Comparison of ENCODE assay signal across 8 cellular contexts in genomic region chr19:50203281-50204080, GRCh38. TPM values are rescaled to one million over a fixed set of nuclear protein-coding genes. Genes with fewer than 3 reads are reported as not detected.
DNase-seq lines count a peak whose midpoint lies in the region; ATAC-seq and TF ChIP-seq lines count a peak whose summit lies in the region.

MYH14 (plus strand) TSS chr19:50203622; CDS start chr19:50210366, 6,744 bp downstream.

- intact Hi-C loops in spleen (cut with DNase I; ENCODE audit: low total_unique reads): no loop called here

- peaks cover 0 to 14% (median 0%) of the 10 kb centered on the region in 8 donors for H3K9me3 ChIP-seq in spleen

- TF ChIP-seq POLR2A in spleen (IDR thresholded peaks at IDR 0.05): no peak

- DNase-seq in DMS79 (lab: John Stamatoyannopoulos, UW) (peak; percentile 86), NCI-H2107 (lab: John Stamatoyannopoulos, UW) (peak; percentile 58), cardiac fibroblast (ENCODE audit: low read depth in 2 of 2) (peak; percentile 30), kidney epithelial cell (ENCODE audit: low read depth) (no peak), spleen (peak; percentile 47), HCEC 1CT (no peak)

- H3K27ac ChIP-seq in spleen: no peak within 1 kb of the TSS

- no peaks in the 10 kb centered on the region for H3K36me3 ChIP-seq in kidney epithelial cell (ENCODE audit: control insufficient read depth, insufficient read depth, low read length)
- no peaks in the 10 kb centered on the region for H3K36me3 ChIP-seq in spleen

- ATAC-seq in HG02938 (IDR thresholded peaks at IDR 0.05; ENCODE audit: unreplicated experiment) (no peak), GM19328 (IDR thresholded peaks at IDR 0.05; ENCODE audit: unreplicated experiment) (no peak)

- H3K27me3 ChIP-seq in kidney epithelial cell (ENCODE audit: control insufficient read depth, insufficient read depth, low read length): peaks cover 36% of the 10 kb centered on the region
- peaks cover 0 to 93% (median 56%) of the 10 kb centered on the region in 7 donors for H3K27me3 ChIP-seq in spleen (replicated peaks in 1 of 7)

- H3K4me3 ChIP-seq in cardiac fibroblast (replicated peaks in 1 of 2; ENCODE audit: low read depth in 2 of 2, low read length in 2 of 2) (no peak within 1 kb of the TSS), kidney epithelial cell (ENCODE audit: low read depth, low read length) (peak within 1 kb of the TSS; percentile 24), spleen (peak within 1 kb of the TSS in 5 of 8 donors; percentile 17 to 57 (median 26))

- WGBS in spleen, 5 donors: 6 to 15% (median 10%) methylated on average over 43 to 78 of the region's 78 CpGs

- TF ChIP-seq CTCF in cardiac fibroblast (IDR thresholded peaks at IDR 0.05; ENCODE audit: low read depth, low read length) (no peak), kidney epithelial cell (IDR thresholded peaks at IDR 0.05; ENCODE audit: insufficient read depth, low read length, poor library complexity, severe bottlenecking) (no peak), spleen (IDR thresholded peaks at IDR 0.05 in 8 of 11, conservative IDR thresholded peaks at IDR 0.05 in 3 of 11) (peak in 1 of 11 experiments; percentile 12)

- peaks cover 0 to 21% (median 9%) of the 10 kb centered on the region in 6 donors for H3K4me1 ChIP-seq in spleen

RNA-seq across cellular contexts. Expression of gene MYH14, which starts in this region (rescaled TPM):
- 87.8 and 96.0 TPM in 2 replicates for total RNA-seq in kidney epithelial cell
- 1 to 10 TPM in 2 of 7 donors, under 1 TPM in 4, not detected in 1; 0.11 to 1.5 (median 0.30) TPM for total RNA-seq in spleen
- under 1 TPM; 0.04 to 0.45 (median 0.08) TPM for polyA plus RNA-seq in spleen

Comparison
In these comparisons a context has a peak if more than half of its experiments do, and no peak if none do; other contexts are left out.
1. RNA of gene MYH14 (total RNA-seq): 87.8 to 96.0 TPM in kidney epithelial cell; 0.11 to 1.5 TPM in spleen; every median in the first group is over 10 times any median in the second.
2. DNase-seq: peak in DMS79 (single experiment), NCI-H2107 (single experiment), cardiac fibroblast (2 of 2) and spleen (single experiment); none in kidney epithelial cell (single experiment) and HCEC 1CT (single experiment).
3. H3K4me3 ChIP-seq: peak in kidney epithelial cell (single experiment) and spleen (5 of 8); none in cardiac fibroblast (0 of 2).